ENCODE assay signal across 8 cellular contexts in the genomic region with DNA sequence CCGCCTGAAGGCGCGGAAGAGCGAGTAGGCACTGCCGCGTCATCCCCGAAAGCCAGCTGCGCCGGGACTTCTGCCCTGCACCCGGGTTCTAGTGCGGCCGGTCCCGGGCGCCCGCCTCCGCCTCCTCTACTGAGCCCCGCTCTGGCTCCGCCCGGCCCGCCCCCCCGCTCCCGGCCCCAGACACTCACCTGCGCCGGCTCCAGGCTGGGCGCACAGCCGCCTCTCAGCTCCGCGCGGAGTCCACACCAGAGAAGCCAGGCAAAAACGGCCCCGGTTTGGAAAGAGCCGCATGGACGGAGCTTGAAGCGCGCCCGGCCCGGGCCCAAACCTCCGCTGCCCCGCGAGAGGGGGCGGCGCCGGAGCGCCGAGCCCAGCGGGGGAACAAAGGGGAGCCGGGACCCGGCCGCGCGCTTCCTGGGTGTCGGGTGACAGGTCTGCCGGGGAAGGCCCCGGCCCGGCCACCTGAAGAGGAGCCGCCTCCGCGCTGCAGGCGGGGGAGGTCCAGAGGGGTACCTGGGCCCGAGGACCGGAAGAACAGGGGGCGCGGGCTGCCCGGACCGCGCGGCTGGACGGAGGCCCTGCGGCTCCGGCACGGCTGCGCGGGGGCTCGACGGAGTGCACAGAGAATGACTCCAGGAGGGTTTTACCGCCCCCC.
DNase-seq lines count a peak whose midpoint lies in the region; ATAC-seq, FAIRE-seq and TF ChIP-seq lines count a peak whose summit lies in the region.

No MANE protein-coding gene starts in this region.

- ATAC-seq in CD8-positive, alpha-beta T cell: peak; percentile 21
- ATAC-seq in stimulated activated naive CD8-positive, alpha-beta T cell treated with anti-CD3 and anti-CD28 coated beads, Interleukin-15, Interleukin-2, amounts not matched to agents 100 U/mL and 50 U/mL, for 24 hours: peak; percentile 34
- ATAC-seq in HG02571 (IDR thresholded peaks at IDR 0.05; ENCODE audit: unreplicated experiment): no peak

- no peak overlapping the region for H3K27ac ChIP-seq in CD8-positive, alpha-beta T cell (ENCODE audit: low read depth, low read length)
- H3K27ac ChIP-seq in keratinocyte (ENCODE audit: control insufficient read depth, insufficient read depth, low read length): peak overlapping the region; percentile 64

- peak overlapping the region; percentile 63 for H2AFZ ChIP-seq in keratinocyte (ENCODE audit: control insufficient read depth, low read length)

- H3K36me3 Mint-ChIP-seq in CD8-positive, alpha-beta T cell: no peaks in the 10 kb centered on the region

- DNase-seq in CD8-positive, alpha-beta T cell: no peak
- peak; percentile 88 for DNase-seq in GM20000 (ENCODE audit: low spot score)
- peak; percentile 63 for DNase-seq in NCI-H128 (lab: John Stamatoyannopoulos, UW; ENCODE audit: unreplicated experiment)
- DNase-seq in activated CD8-positive, alpha-beta memory T cell treated with anti-CD3 and anti-CD28 coated beads, Interleukin-2, amount 50 U/mL, for 48 hours: peak; percentile 74
- peak; percentile 9 for DNase-seq in keratinocyte (ENCODE audit: low read depth, low spot score)
- DNase-seq in stimulated activated naive CD8-positive, alpha-beta T cell treated with anti-CD3 and anti-CD28 coated beads, Interleukin-15, Interleukin-2, amounts not matched to agents 100 U/mL and 50 U/mL, for 24 hours: peak; percentile 41
- DNase-seq in hypothalamus (lab: John Stamatoyannopoulos, UW): no peak

- intact Hi-C loops in CD8-positive, alpha-beta T cell (cut with DNase I, micrococcal nuclease): loop anchor here (2.0 to 5.0 kb wide), 2 partner anchors 45 to 48 kb away; no protein-coding TSS in a partner anchor

- no peak overlapping the region for H3K27ac Mint-ChIP-seq in CD8-positive, alpha-beta T cell

- H4K20me1 ChIP-seq in keratinocyte (ENCODE audit: control insufficient read depth, extremely low read depth, insufficient read depth, low read length): peaks cover 8% of the 10 kb centered on the region

- H3K4me3 ChIP-seq in CD8-positive, alpha-beta T cell (ENCODE audit: low read depth, low read length): peak overlapping the region; percentile 60
- H3K4me3 ChIP-seq in keratinocyte (ENCODE audit: control insufficient read depth in 2 of 3, extremely low read depth in 1 of 3, insufficient read depth in 2 of 3, low read depth in 1 of 3, low read length in 3 of 3): peak overlapping the region; percentile 77 to 83 (median 79)

- peak overlapping the region; percentile 82 for H3K9ac ChIP-seq in keratinocyte (ENCODE audit: control insufficient read depth, extremely low read depth, insufficient read depth, low read length)

- CTCF ChIA-PET in CD8-positive, alpha-beta T cell (lab: Charles Lee): no interaction called here

- H3K4me1 Mint-ChIP-seq in CD8-positive, alpha-beta T cell (ENCODE audit: low read depth): peaks cover 34% of the 10 kb centered on the region

- TF ChIP-seq CTCF in CD8-positive, alpha-beta T cell (IDR thresholded peaks at IDR 0.05): no peak
- TF ChIP-seq CTCF in GM20000 (IDR thresholded peaks at IDR 0.05; ENCODE audit: extremely low read depth, missing control alignments) (no peak), keratinocyte (optimal IDR thresholded peaks at IDR 0.05 in 1 of 3, IDR thresholded peaks at IDR 0.05 in 1 of 3, conservative IDR thresholded peaks at IDR 0.05 in 1 of 3; ENCODE audit: extremely low read depth in 1 of 3, insufficient read depth in 2 of 3, low read length in 3 of 3) (no peak)

- H3K27me3 Mint-ChIP-seq in CD8-positive, alpha-beta T cell (ENCODE audit: low read depth): peaks cover 35% of the 10 kb centered on the region

- H3K9me3 ChIP-seq in CD8-positive, alpha-beta T cell (ENCODE audit: low read length): no peaks in the 10 kb centered on the region
- no peaks in the 10 kb centered on the region for H3K9me3 ChIP-seq in keratinocyte (ENCODE audit: control insufficient read depth, low read depth, low read length)

- H3K27me3 ChIP-seq in CD8-positive, alpha-beta T cell (ENCODE audit: insufficient read depth, low read length): peaks cover 54% of the 10 kb centered on the region
- H3K27me3 ChIP-seq in keratinocyte (ENCODE audit: control insufficient read depth, extremely low read depth, insufficient read depth, low read length): peaks cover 43% of the 10 kb centered on the region

- no peaks in the 10 kb centered on the region for H3K9me1 ChIP-seq in keratinocyte (ENCODE audit: control insufficient read depth, extremely low read depth, insufficient read depth, low read length)

- no peak overlapping the region for H3K4me3 Mint-ChIP-seq in CD8-positive, alpha-beta T cell

- POLR2A ChIA-PET in CD8-positive, alpha-beta T cell (lab: Charles Lee): no interaction called here

- H3K4me1 ChIP-seq in CD8-positive, alpha-beta T cell (ENCODE audit: insufficient read depth, low read length): peaks cover 50% of the 10 kb centered on the region
- peaks cover 18% of the 10 kb centered on the region for H3K4me1 ChIP-seq in keratinocyte (ENCODE audit: control insufficient read depth, extremely low read depth, insufficient read depth, low read length)

- no peaks in the 10 kb centered on the region for H3K9me3 Mint-ChIP-seq in CD8-positive, alpha-beta T cell

- H3K36me3 ChIP-seq in CD8-positive, alpha-beta T cell (ENCODE audit: insufficient read depth, low read length): no peaks in the 10 kb centered on the region
- peaks cover 0 to 3% of the 10 kb centered on the region in 2 experiments for H3K36me3 ChIP-seq in keratinocyte (ENCODE audit: control insufficient read depth in 2 of 2, extremely low read depth in 1 of 2, insufficient read depth in 2 of 2, low read length in 2 of 2)

- FAIRE-seq in keratinocyte (lab: Jason Lieb, UNC): no peak

- dilution Hi-C loops in keratinocyte (cut with MboI; ENCODE audit: extremely low pct_ligation_motif_present, low sequenced_read_pairs): no loop called here

- peaks cover 26% of the 10 kb centered on the region for H3K79me2 ChIP-seq in keratinocyte (ENCODE audit: control insufficient read depth, insufficient read depth, low read length)

- peak overlapping the region; percentile 92 for H3K4me2 ChIP-seq in keratinocyte (ENCODE audit: control insufficient read depth, extremely low read depth, insufficient read depth, low read depth, low read length)

Comparison
In these comparisons a context has a peak if more than half of its experiments do, and no peak if none do; other contexts are left out.
1. DNase-seq: peak in GM20000 (single experiment), NCI-H128 (single experiment), activated CD8-positive, alpha-beta memory T cell treated with anti-CD3 and anti-CD28 coated beads, Interleukin-2, amount 50 U/mL, for 48 hours (single experiment), keratinocyte (single experiment) and stimulated activated naive CD8-positive, alpha-beta T cell treated with anti-CD3 and anti-CD28 coated beads, Interleukin-15, Interleukin-2, amounts not matched to agents 100 U/mL and 50 U/mL, for 24 hours (single experiment); none in CD8-positive, alpha-beta T cell (0 of 7) and hypothalamus (0 of 51).